Comparison of ENCODE assay signal across 2 cellular contexts in the genomic region with DNA sequence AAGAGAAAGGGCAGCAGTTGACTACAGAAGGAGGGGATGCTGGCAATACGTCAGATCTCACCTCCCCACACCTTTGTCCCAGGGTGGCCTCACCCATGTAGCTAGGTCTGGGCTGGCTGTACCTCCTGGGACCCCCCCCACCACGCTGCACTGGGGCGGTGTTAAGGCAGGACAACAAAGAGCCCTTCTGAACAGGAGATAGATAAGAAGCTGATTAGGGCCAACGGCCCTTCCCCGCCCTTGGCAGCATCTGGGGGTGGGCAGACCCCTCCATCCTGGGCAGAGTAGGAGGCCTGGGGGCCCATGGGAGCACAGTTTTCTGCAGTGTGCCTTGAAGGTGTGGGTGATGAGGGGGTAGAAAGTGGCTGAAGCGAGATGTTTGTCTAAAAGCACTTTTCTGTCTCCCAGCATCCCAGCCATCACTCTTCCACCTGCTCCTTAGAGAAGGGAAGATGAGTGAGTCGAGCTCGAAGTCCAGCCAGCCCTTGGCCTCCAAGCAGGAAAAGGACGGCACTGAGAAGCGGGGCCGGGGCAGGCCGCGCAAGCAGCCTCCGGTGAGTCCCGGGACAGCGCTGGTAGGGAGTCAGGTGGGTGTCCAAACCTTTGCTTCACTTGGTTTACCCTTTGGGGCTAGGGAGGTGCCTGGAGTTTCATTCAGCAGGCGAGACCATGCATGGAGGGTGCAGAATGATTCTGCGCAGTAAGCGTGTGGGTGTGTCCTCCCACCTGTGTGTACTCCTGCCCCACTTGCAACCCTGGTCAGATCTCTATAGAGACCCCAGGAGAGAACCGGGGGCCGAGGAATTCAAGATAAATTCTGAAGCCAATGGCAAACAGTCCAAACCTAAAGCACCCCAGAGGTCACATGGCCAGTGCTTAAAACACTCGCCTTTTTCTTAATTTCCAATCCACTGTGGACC.
TF ChIP-seq lines count a peak whose summit lies in the region.

No MANE protein-coding gene starts in this region.

TF ChIP-seq in SK-N-SH, 30 proteins besides CTCF, POLR2A, EP300 and RAD21 (continued from another document):
- TF ChIP-seq, protein P1, sequence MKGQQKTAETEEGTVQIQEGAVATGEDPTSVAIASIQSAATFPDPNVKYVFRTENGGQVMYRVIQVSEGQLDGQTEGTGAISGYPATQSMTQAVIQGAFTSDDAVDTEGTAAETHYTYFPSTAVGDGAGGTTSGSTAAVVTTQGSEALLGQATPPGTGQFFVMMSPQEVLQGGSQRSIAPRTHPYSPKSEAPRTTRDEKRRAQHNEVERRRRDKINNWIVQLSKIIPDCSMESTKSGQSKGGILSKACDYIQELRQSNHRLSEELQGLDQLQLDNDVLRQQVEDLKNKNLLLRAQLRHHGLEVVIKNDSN (IDR thresholded peaks at IDR 0.05; ENCODE audit: borderline replicate concordance, low read depth), result no peak
- TF ChIP-seq, protein P2, sequence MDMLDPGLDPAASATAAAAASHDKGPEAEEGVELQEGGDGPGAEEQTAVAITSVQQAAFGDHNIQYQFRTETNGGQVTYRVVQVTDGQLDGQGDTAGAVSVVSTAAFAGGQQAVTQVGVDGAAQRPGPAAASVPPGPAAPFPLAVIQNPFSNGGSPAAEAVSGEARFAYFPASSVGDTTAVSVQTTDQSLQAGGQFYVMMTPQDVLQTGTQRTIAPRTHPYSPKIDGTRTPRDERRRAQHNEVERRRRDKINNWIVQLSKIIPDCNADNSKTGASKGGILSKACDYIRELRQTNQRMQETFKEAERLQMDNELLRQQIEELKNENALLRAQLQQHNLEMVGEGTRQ (IDR thresholded peaks at IDR 0.05; ENCODE audit: borderline replicate concordance, low read depth, low read length), result no peak
- TF ChIP-seq ELF1 (IDR thresholded peaks at IDR 0.05) (no peak), MEF2A (IDR thresholded peaks at IDR 0.05; ENCODE audit: borderline replicate concordance, low read depth) (no peak), EZH2phosphoT487 (IDR thresholded peaks at IDR 0.05; ENCODE audit: borderline replicate concordance, low read depth) (no peak), NFIC (IDR thresholded peaks at IDR 0.05; ENCODE audit: borderline replicate concordance) (no peak), FOXJ3 (CRISPR knock-in tag; IDR thresholded peaks at IDR 0.05) (no peak), GATA2 (CRISPR knock-in tag; IDR thresholded peaks at IDR 0.05) (no peak), SIN3A (IDR thresholded peaks at IDR 0.05; ENCODE audit: borderline replicate concordance, low read depth, low read length) (no peak), SMC3 (IDR thresholded peaks at IDR 0.05; ENCODE audit: low read depth, low read length) (no peak), TAF1 (IDR thresholded peaks at IDR 0.05; ENCODE audit: borderline replicate concordance, low read depth, low read length) (no peak)
- TF ChIP-seq, protein P3, sequence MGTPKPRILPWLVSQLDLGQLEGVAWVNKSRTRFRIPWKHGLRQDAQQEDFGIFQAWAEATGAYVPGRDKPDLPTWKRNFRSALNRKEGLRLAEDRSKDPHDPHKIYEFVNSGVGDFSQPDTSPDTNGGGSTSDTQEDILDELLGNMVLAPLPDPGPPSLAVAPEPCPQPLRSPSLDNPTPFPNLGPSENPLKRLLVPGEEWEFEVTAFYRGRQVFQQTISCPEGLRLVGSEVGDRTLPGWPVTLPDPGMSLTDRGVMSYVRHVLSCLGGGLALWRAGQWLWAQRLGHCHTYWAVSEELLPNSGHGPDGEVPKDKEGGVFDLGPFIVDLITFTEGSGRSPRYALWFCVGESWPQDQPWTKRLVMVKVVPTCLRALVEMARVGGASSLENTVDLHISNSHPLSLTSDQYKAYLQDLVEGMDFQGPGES (IDR thresholded peaks at IDR 0.05; ENCODE audit: low read depth, low read length), result no peak
- TF ChIP-seq, protein P4, sequence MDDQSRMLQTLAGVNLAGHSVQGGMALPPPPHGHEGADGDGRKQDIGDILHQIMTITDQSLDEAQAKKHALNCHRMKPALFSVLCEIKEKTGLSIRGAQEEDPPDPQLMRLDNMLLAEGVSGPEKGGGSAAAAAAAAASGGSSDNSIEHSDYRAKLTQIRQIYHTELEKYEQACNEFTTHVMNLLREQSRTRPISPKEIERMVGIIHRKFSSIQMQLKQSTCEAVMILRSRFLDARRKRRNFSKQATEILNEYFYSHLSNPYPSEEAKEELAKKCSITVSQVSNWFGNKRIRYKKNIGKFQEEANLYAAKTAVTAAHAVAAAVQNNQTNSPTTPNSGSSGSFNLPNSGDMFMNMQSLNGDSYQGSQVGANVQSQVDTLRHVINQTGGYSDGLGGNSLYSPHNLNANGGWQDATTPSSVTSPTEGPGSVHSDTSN (IDR thresholded peaks at IDR 0.05), result no peak

TF ChIP-seq in SK-N-SH treated with all-trans-retinoic acid at 6 μM for 48 hours, 23 proteins besides CTCF, POLR2A, EP300 and RAD21 (continued from another document):
- TF ChIP-seq OSR1 (CRISPR knock-in tag; IDR thresholded peaks at IDR 0.05) (no peak), BACH2 (CRISPR knock-in tag; IDR thresholded peaks at IDR 0.05; ENCODE audit: borderline replicate concordance) (no peak), RARB (CRISPR knock-in tag; IDR thresholded peaks at IDR 0.05) (no peak), TOX (CRISPR knock-in tag; IDR thresholded peaks at IDR 0.05; ENCODE audit: borderline replicate concordance) (no peak)
- TF ChIP-seq, protein P5, sequence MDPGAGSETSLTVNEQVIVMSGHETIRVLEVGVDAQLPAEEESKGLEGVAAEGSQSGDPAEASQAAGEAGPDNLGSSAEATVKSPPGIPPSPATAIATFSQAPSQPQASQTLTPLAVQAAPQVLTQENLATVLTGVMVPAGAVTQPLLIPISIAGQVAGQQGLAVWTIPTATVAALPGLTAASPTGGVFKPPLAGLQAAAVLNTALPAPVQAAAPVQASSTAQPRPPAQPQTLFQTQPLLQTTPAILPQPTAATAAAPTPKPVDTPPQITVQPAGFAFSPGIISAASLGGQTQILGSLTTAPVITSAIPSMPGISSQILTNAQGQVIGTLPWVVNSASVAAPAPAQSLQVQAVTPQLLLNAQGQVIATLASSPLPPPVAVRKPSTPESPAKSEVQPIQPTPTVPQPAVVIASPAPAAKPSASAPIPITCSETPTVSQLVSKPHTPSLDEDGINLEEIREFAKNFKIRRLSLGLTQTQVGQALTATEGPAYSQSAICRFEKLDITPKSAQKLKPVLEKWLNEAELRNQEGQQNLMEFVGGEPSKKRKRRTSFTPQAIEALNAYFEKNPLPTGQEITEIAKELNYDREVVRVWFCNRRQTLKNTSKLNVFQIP (CRISPR knock-in tag; IDR thresholded peaks at IDR 0.05; ENCODE audit: borderline replicate concordance, low read depth), result no peak
- TF ChIP-seq, protein P6, sequence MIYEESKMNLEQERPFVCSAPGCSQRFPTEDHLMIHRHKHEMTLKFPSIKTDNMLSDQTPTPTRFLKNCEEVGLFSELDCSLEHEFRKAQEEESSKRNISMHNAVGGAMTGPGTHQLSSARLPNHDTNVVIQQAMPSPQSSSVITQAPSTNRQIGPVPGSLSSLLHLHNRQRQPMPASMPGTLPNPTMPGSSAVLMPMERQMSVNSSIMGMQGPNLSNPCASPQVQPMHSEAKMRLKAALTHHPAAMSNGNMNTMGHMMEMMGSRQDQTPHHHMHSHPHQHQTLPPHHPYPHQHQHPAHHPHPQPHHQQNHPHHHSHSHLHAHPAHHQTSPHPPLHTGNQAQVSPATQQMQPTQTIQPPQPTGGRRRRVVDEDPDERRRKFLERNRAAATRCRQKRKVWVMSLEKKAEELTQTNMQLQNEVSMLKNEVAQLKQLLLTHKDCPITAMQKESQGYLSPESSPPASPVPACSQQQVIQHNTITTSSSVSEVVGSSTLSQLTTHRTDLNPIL (CRISPR knock-in tag; IDR thresholded peaks at IDR 0.05; ENCODE audit: low read depth), result no peak
